ENCODE assay signal across 26 cellular contexts in the genomic region with DNA sequence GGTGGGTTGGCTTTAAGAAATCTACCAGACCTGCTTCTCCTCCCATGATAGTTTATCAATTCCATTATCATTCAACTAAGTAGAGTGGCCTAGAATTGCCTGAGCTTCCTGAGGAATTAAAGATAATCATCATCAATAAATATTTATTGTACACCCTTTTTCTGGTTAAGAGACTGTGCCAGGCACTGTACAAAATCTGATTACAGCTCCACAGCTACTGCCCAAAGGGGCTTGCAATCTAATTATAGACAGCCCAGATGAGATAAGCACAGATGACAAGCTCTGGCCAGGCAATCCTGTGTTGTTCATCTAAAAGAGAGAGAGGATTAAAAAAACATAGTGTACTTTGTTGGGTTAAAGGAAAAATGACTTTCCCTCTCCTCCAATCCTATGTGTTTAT.
DNase-seq lines count a peak whose midpoint lies in the region; ATAC-seq and TF ChIP-seq lines count a peak whose summit lies in the region.
"Had no signal": no experiment of that assay in that cellular context is flagged by ENCODE, and none has a peak within 500 bp of the region (broad histone marks: within the 10 kb centered on the region; RNA-seq: fewer than 3 reads in every experiment).

No MANE protein-coding gene starts in this region.

- H3K27ac ChIP-seq in SK-N-SH (ENCODE audit: low read depth in 2 of 2, low read length in 1 of 2): peak overlapping the region in 1 of 2 experiments; percentile 95; a peak in 2 of 4 replicates
- H3K27ac ChIP-seq in endodermal cell (ENCODE audit: low read depth, low read length): no peak overlapping the region
- H3K27ac ChIP-seq: 22Rv1, A549, BLaER1 had no signal

- no peaks in the 10 kb centered on the region for H3F3A ChIP-seq in SK-N-SH (replicated peaks; ENCODE audit: insufficient read depth)

- CTCF ChIA-PET in SK-N-SH (lab: Yijun Ruan, JAX): interaction anchor here (0.6 to 1.2 kb wide), 5 partner anchors 150 to 588 kb away, joined by 3 to 4 read pairs (median 3); no protein-coding TSS in a partner anchor

- H3K9me3 ChIP-seq in SK-N-SH: no peaks in the 10 kb centered on the region
- H3K9me3 ChIP-seq in endodermal cell (ENCODE audit: control insufficient read depth, low read length): no peaks in the 10 kb centered on the region
- H3K9me3 ChIP-seq: A549 had no signal

- no peak overlapping the region for H3K4me2 ChIP-seq in SK-N-SH
- H3K4me2 ChIP-seq: A549, BLaER1 had no signal

- H3K4me3 ChIP-seq in SK-N-SH (ENCODE audit: low read depth in 2 of 2, low read length in 1 of 2) (no peak overlapping the region), endodermal cell (ENCODE audit: low read length) (no peak overlapping the region)
- H3K4me3 ChIP-seq: A549, BLaER1, GM12878 had no signal

- no peak overlapping the region for H3K9ac ChIP-seq in SK-N-SH
- no peak overlapping the region for H3K9ac ChIP-seq in endodermal cell (ENCODE audit: extremely low read depth, low read length, poor library complexity, severe bottlenecking)
- H3K9ac ChIP-seq: BLaER1 had no signal

- H3K27me3 Mint-ChIP-seq in glutamatergic neuron (ENCODE audit: unreplicated experiment) (no peaks in the 10 kb centered on the region), endodermal cell (ENCODE audit: insufficient read depth) (peaks cover 7% of the 10 kb centered on the region)
- H3K27me3 Mint-ChIP-seq: B cell had no signal

- H3K27ac Mint-ChIP-seq in glutamatergic neuron (ENCODE audit: unreplicated experiment) (peak overlapping the region; percentile 13), endodermal cell (no peak overlapping the region)
- H3K27ac Mint-ChIP-seq: B cell; CD14-positive monocyte; CD4-positive, alpha-beta memory T cell; CD4-positive, CD25-positive, alpha-beta regulatory T cell; CD8-positive, alpha-beta memory T cell had no signal

- H3K4me1 ChIP-seq in SK-N-SH (ENCODE audit: control insufficient read depth in 1 of 2, insufficient read depth in 2 of 2, low read depth in 1 of 2, low read length in 1 of 2) (peaks cover 0 to 17% of the 10 kb centered on the region in 2 experiments; a peak in 2 of 4 replicates), endodermal cell (ENCODE audit: control insufficient read depth, insufficient read depth, low read length) (no peaks in the 10 kb centered on the region)
- H3K4me1 ChIP-seq: A549, BLaER1 had no signal

- H3K27me3 ChIP-seq in SK-N-SH (ENCODE audit: insufficient read depth) (no peaks in the 10 kb centered on the region), endodermal cell (ENCODE audit: control insufficient read depth, insufficient read depth, low read length, poor library complexity, severe bottlenecking) (no peaks in the 10 kb centered on the region)
- H3K27me3 ChIP-seq: BLaER1 had no signal

- no peak overlapping the region for H3K4me3 Mint-ChIP-seq in glutamatergic neuron (ENCODE audit: unreplicated experiment)
- no peak overlapping the region for H3K4me3 Mint-ChIP-seq in endodermal cell
- H3K4me3 Mint-ChIP-seq: B cell; CD14-positive monocyte; CD4-positive, alpha-beta memory T cell; CD4-positive, CD25-positive, alpha-beta regulatory T cell; CD8-positive, alpha-beta memory T cell had no signal

- peak; percentile 45 to 100; a peak in 3 of 4 replicates for TF ChIP-seq EP300 in SK-N-SH (IDR thresholded peaks at IDR 0.05; ENCODE audit: borderline replicate concordance in 1 of 2, low read depth in 1 of 2, low read length in 1 of 2)

- POLR2A ChIA-PET in SK-N-SH (lab: Yijun Ruan, JAX): interaction anchor here (0.7 to 1.0 kb wide), 6 partner anchors 197 to 598 kb away, joined by 3 to 5 read pairs (median 4); no protein-coding TSS in a partner anchor

- H3K36me3 Mint-ChIP-seq in glutamatergic neuron (ENCODE audit: unreplicated experiment): peaks cover 12% of the 10 kb centered on the region
- H3K36me3 Mint-ChIP-seq in endodermal cell (ENCODE audit: low read depth): no peaks in the 10 kb centered on the region
- H3K36me3 Mint-ChIP-seq: CD14-positive monocyte; CD4-positive, alpha-beta memory T cell; CD4-positive, CD25-positive, alpha-beta regulatory T cell had no signal

- H2AFZ ChIP-seq in SK-N-SH (ENCODE audit: low read depth): no peak overlapping the region

- H3K4me1 Mint-ChIP-seq in glutamatergic neuron (ENCODE audit: low read depth, unreplicated experiment): no peaks in the 10 kb centered on the region
- H3K4me1 Mint-ChIP-seq in endodermal cell: peaks cover 4% of the 10 kb centered on the region
- H3K4me1 Mint-ChIP-seq: B cell; CD14-positive monocyte; CD4-positive, alpha-beta memory T cell; CD4-positive, CD25-positive, alpha-beta regulatory T cell; CD8-positive, alpha-beta memory T cell had no signal

- no peak for TF ChIP-seq CTCF in SK-N-SH (IDR thresholded peaks at IDR 0.05)
- TF ChIP-seq CTCF in glutamatergic neuron (IDR thresholded peaks at IDR 0.05; ENCODE audit: partially characterized antibody, unreplicated experiment): no peak
- TF ChIP-seq CTCF in endodermal cell (conservative IDR thresholded peaks at IDR 0.05): no peak

- no peak for ATAC-seq in GM18511 (IDR thresholded peaks at IDR 0.05; ENCODE audit: unreplicated experiment)
- ATAC-seq: A549, GM12878 had no signal

- no peaks in the 10 kb centered on the region for H4K20me1 ChIP-seq in SK-N-SH (ENCODE audit: insufficient read depth)
- H4K20me1 ChIP-seq: BLaER1 had no signal

- DNase-seq in NCI-H82 (lab: John Stamatoyannopoulos, UW) (peak; percentile 9), NCI-H82 treated with DMSO at 0.1 percent for 48 hours (lab: John Stamatoyannopoulos, UW; ENCODE audit: unreplicated experiment) (no peak), SK-N-SH (peak; percentile 55), glutamatergic neuron (no peak), endodermal cell (no peak), globus pallidus (ENCODE audit: low spot score) (no peak)
- DNase-seq: AML-193; C1 segment of cervical spinal cord; CD4-positive, alpha-beta memory T cell; CD4-positive, CD25-positive, alpha-beta regulatory T cell; CD8-positive, alpha-beta memory T cell; COR-L47; DMS 273 treated with DMSO at 0.1 percent for 48 hours; DMS153; DMS53; DMS79; DND-41; EL; GDM1 had no signal

- H3K36me3 ChIP-seq in SK-N-SH (replicated peaks in 1 of 2; ENCODE audit: control insufficient read depth in 1 of 2, insufficient read depth in 2 of 2, low read length in 1 of 2) (no peaks in the 10 kb centered on the region), endodermal cell (ENCODE audit: control insufficient read depth, insufficient read depth, low read length) (no peaks in the 10 kb centered on the region)
- H3K36me3 ChIP-seq: BLaER1 had no signal

- TF ChIP-seq RAD21 in SK-N-SH (IDR thresholded peaks at IDR 0.05; ENCODE audit: low read length): peak; percentile 41

- H3K79me2 ChIP-seq in SK-N-SH (ENCODE audit: insufficient read depth): no peaks in the 10 kb centered on the region

- H3K9me3 Mint-ChIP-seq in glutamatergic neuron (ENCODE audit: unreplicated experiment) (peaks cover 3% of the 10 kb centered on the region), endodermal cell (peaks cover 7% of the 10 kb centered on the region)

- H3K9me2 ChIP-seq in SK-N-SH: no peaks in the 10 kb centered on the region

TF ChIP-seq in SK-N-SH, 30 proteins besides CTCF, POLR2A, EP300 and RAD21 (continues in another document):
- no peak for TF ChIP-seq YY1 (IDR thresholded peaks at IDR 0.05; ENCODE audit: low read depth)
- no peak for TF ChIP-seq RXRA (IDR thresholded peaks at IDR 0.05; ENCODE audit: borderline replicate concordance, low read depth)
- no peak for TF ChIP-seq FOXM1 (IDR thresholded peaks at IDR 0.05; ENCODE audit: low read depth)
- TF ChIP-seq RCOR1 (IDR thresholded peaks at IDR 0.05; ENCODE audit: low read length): peak; percentile 95
- TF ChIP-seq, protein P1, sequence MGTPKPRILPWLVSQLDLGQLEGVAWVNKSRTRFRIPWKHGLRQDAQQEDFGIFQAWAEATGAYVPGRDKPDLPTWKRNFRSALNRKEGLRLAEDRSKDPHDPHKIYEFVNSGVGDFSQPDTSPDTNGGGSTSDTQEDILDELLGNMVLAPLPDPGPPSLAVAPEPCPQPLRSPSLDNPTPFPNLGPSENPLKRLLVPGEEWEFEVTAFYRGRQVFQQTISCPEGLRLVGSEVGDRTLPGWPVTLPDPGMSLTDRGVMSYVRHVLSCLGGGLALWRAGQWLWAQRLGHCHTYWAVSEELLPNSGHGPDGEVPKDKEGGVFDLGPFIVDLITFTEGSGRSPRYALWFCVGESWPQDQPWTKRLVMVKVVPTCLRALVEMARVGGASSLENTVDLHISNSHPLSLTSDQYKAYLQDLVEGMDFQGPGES (IDR thresholded peaks at IDR 0.05; ENCODE audit: low read depth, low read length): no peak
- no peak for TF ChIP-seq POLR2AphosphoS5 (IDR thresholded peaks at IDR 0.05; ENCODE audit: low read depth, low read length)
- peak; percentile 96 for TF ChIP-seq FOXJ3 (CRISPR knock-in tag; IDR thresholded peaks at IDR 0.05)
- TF ChIP-seq SIN3A (IDR thresholded peaks at IDR 0.05; ENCODE audit: borderline replicate concordance, low read depth, low read length): no peak
- TF ChIP-seq, protein P2, sequence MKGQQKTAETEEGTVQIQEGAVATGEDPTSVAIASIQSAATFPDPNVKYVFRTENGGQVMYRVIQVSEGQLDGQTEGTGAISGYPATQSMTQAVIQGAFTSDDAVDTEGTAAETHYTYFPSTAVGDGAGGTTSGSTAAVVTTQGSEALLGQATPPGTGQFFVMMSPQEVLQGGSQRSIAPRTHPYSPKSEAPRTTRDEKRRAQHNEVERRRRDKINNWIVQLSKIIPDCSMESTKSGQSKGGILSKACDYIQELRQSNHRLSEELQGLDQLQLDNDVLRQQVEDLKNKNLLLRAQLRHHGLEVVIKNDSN (IDR thresholded peaks at IDR 0.05; ENCODE audit: borderline replicate concordance, low read depth): no peak
- no peak for TF ChIP-seq TAF1 (IDR thresholded peaks at IDR 0.05; ENCODE audit: borderline replicate concordance, low read depth, low read length)
- no peak for TF ChIP-seq EZH2phosphoT487 (IDR thresholded peaks at IDR 0.05; ENCODE audit: borderline replicate concordance, low read depth)
- 0 out of 2 replicates have a peak, but pooled peaks have one; percentile 1 for TF ChIP-seq SMC3 (IDR thresholded peaks at IDR 0.05; ENCODE audit: low read depth, low read length)
- TF ChIP-seq JUND (IDR thresholded peaks at IDR 0.05): peak; percentile 36
- TF ChIP-seq CHD2 (IDR thresholded peaks at IDR 0.05; ENCODE audit: low read length, partially characterized antibody): peak; percentile 90
- TF ChIP-seq GATA2 (CRISPR knock-in tag; IDR thresholded peaks at IDR 0.05): peak; percentile 100
- TF ChIP-seq TEAD4 (IDR thresholded peaks at IDR 0.05; ENCODE audit: borderline replicate concordance, insufficient read depth): peak; percentile 84
- TF ChIP-seq, protein P3, sequence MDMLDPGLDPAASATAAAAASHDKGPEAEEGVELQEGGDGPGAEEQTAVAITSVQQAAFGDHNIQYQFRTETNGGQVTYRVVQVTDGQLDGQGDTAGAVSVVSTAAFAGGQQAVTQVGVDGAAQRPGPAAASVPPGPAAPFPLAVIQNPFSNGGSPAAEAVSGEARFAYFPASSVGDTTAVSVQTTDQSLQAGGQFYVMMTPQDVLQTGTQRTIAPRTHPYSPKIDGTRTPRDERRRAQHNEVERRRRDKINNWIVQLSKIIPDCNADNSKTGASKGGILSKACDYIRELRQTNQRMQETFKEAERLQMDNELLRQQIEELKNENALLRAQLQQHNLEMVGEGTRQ (IDR thresholded peaks at IDR 0.05; ENCODE audit: borderline replicate concordance, low read depth, low read length): no peak

Comparison
In these comparisons a context has a peak if more than half of its experiments do, and no peak if none do; other contexts are left out.
1. DNase-seq: peak in NCI-H82 (single experiment) and SK-N-SH (single experiment); none in NCI-H82 treated with DMSO at 0.1 percent for 48 hours (single experiment), glutamatergic neuron (single experiment), endodermal cell (single experiment) and globus pallidus (single experiment).